10 cellular contexts compared by ENCODE assay signal in genomic region chr2:54084600-54084999, GRCh38. TPM values are rescaled to one million over a fixed set of nuclear protein-coding genes. Genes with fewer than 3 reads are reported as not detected.
DNase-seq lines count a peak whose midpoint lies in the region; ATAC-seq and TF ChIP-seq lines count a peak whose summit lies in the region.
"Had no signal": no experiment of that assay in that cellular context is flagged by ENCODE, and none has a peak within 500 bp of the region (broad histone marks: within the 10 kb centered on the region; RNA-seq: fewer than 3 reads in every experiment).

No MANE protein-coding gene starts in this region.

- H3K4me1 ChIP-seq in transverse colon: no peaks in the 10 kb centered on the region
- H3K4me1 ChIP-seq: Peyer's patch had no signal

- H3K27me3 Mint-ChIP-seq in osteocyte (ENCODE audit: unreplicated experiment): no peaks in the 10 kb centered on the region
- no peaks in the 10 kb centered on the region for H3K27me3 Mint-ChIP-seq in activated CD8-positive, alpha-beta memory T cell treated with anti-CD3 and anti-CD28 coated beads, Interleukin-2, amount 10 ng/mL, durations not matched to agents 7 days and 5 days

- no peaks in the 10 kb centered on the region for H3K9me3 Mint-ChIP-seq in osteocyte (ENCODE audit: unreplicated experiment)
- H3K9me3 Mint-ChIP-seq in activated CD8-positive, alpha-beta memory T cell treated with anti-CD3 and anti-CD28 coated beads, Interleukin-2, amount 10 ng/mL, durations not matched to agents 7 days and 5 days (ENCODE audit: low read depth): no peaks in the 10 kb centered on the region

- in situ Hi-C loops in GM13977 (cut with MboI; ENCODE audit: low pct_unique_long_range_greater_than_20kb, low sequenced_read_pairs, unreplicated experiment): no loop called here
- in situ Hi-C loops in transverse colon (cut with MboI; ENCODE audit: low pct_ligation_motif_present in 1 of 4, low pct_unique_long_range_greater_than_20kb in 1 of 4, low sequenced_read_pairs in 3 of 4): no loop called here

- H3K4me3 Mint-ChIP-seq in osteocyte (ENCODE audit: unreplicated experiment): no peak overlapping the region
- no peak overlapping the region for H3K4me3 Mint-ChIP-seq in activated CD8-positive, alpha-beta memory T cell treated with anti-CD3 and anti-CD28 coated beads, Interleukin-2, amount 10 ng/mL, durations not matched to agents 7 days and 5 days

- H3K27ac ChIP-seq in transverse colon: no peak overlapping the region
- H3K27ac ChIP-seq: Peyer's patch had no signal

- H3K4me3 ChIP-seq in fibroblast of pulmonary artery (replicated peaks; ENCODE audit: low read depth, low read length): no peak overlapping the region
- no peak overlapping the region for H3K4me3 ChIP-seq in transverse colon
- H3K4me3 ChIP-seq: Peyer's patch had no signal

- H3K4me1 Mint-ChIP-seq in osteocyte (ENCODE audit: unreplicated experiment): peaks cover 8% of the 10 kb centered on the region
- peaks cover 24% of the 10 kb centered on the region for H3K4me1 Mint-ChIP-seq in activated CD8-positive, alpha-beta memory T cell treated with anti-CD3 and anti-CD28 coated beads, Interleukin-2, amount 10 ng/mL, durations not matched to agents 7 days and 5 days

- CTCF ChIA-PET in activated CD8-positive, alpha-beta memory T cell treated with anti-CD3 and anti-CD28 coated beads, Interleukin-2, amount 10 ng/mL, durations not matched to agents 7 days and 5 days (lab: Charles Lee): no interaction called here

- intact Hi-C loops in transverse colon (cut with DNase I; ENCODE audit: low total_unique reads): no loop called here

- DNase-seq in GM13977 (ENCODE audit: low spot score) (no peak), RPMI8226 (peak; percentile 32), fibroblast of pulmonary artery (ENCODE audit: low read depth) (peak; percentile 40), osteocyte (ENCODE audit: extremely low spot score, unreplicated experiment) (no peak), transverse colon (no peak), NCI-H187 treated with DMSO at 0.1 percent for 48 hours (lab: John Stamatoyannopoulos, UW) (no peak)
- DNase-seq in activated CD8-positive, alpha-beta memory T cell treated with anti-CD3 and anti-CD28 coated beads, Interleukin-2, amount 10 ng/mL, durations not matched to agents 7 days and 5 days: no peak
- DNase-seq: stimulated activated CD4-positive, alpha-beta T cell treated with anti-CD3 and anti-CD28 coated beads, Interleukin-4, amount 100 ng/mL, for 1 hour had no signal

- TF ChIP-seq POLR2A in transverse colon (IDR thresholded peaks at IDR 0.05): no peak

- WGBS in transverse colon (ENCODE audit: low coverage in 1 of 2), 2 donors: 52 to 59% methylated on average over 3 of the region's 3 CpGs

- H3K9me3 ChIP-seq in transverse colon: no peaks in the 10 kb centered on the region
- H3K9me3 ChIP-seq: Peyer's patch had no signal

- TF ChIP-seq EP300 in transverse colon (IDR thresholded peaks at IDR 0.05; ENCODE audit: low read depth): no peak

- ATAC-seq in activated CD8-positive, alpha-beta memory T cell treated with anti-CD3 and anti-CD28 coated beads, Interleukin-2, amount 10 ng/mL, durations not matched to agents 7 days and 5 days: no peak
- no peak for ATAC-seq in HG02678 (IDR thresholded peaks at IDR 0.05; ENCODE audit: unreplicated experiment)

- no peak overlapping the region for H3K27ac Mint-ChIP-seq in osteocyte (ENCODE audit: unreplicated experiment)
- no peak overlapping the region for H3K27ac Mint-ChIP-seq in activated CD8-positive, alpha-beta memory T cell treated with anti-CD3 and anti-CD28 coated beads, Interleukin-2, amount 10 ng/mL, durations not matched to agents 7 days and 5 days

- no peaks in the 10 kb centered on the region for H3K36me3 Mint-ChIP-seq in osteocyte (ENCODE audit: unreplicated experiment)
- no peaks in the 10 kb centered on the region for H3K36me3 Mint-ChIP-seq in activated CD8-positive, alpha-beta memory T cell treated with anti-CD3 and anti-CD28 coated beads, Interleukin-2, amount 10 ng/mL, durations not matched to agents 7 days and 5 days

- H3K27me3 ChIP-seq in transverse colon: no peaks in the 10 kb centered on the region
- H3K27me3 ChIP-seq: Peyer's patch had no signal

- H3K36me3 ChIP-seq in transverse colon: no peaks in the 10 kb centered on the region
- H3K36me3 ChIP-seq: Peyer's patch had no signal

- TF ChIP-seq CTCF in GM13977 (IDR thresholded peaks at IDR 0.05; ENCODE audit: extremely low read depth, insufficient read depth, missing control alignments) (peak; percentile 31), fibroblast of pulmonary artery (IDR thresholded peaks at IDR 0.05; ENCODE audit: low read length, missing control alignments) (peak; percentile 43), osteocyte (IDR thresholded peaks at IDR 0.05) (peak; percentile 44), transverse colon (IDR thresholded peaks at IDR 0.05) (no peak)

RNA-seq across cellular contexts. Expression of gene ACYP2, which starts 30.8 kb away (rescaled TPM):
- 8.9 and 10.4 TPM in 2 replicates for total RNA-seq in osteocyte
- 10 to 100 TPM in 3 of 4 donors, 1 to 10 TPM in 1; 1.6 to 77.4 (median 11.4) TPM for total RNA-seq in transverse colon
- total RNA-seq in activated CD8-positive, alpha-beta memory T cell treated with anti-CD3 and anti-CD28 coated beads, Interleukin-2, amount 10 ng/mL, durations not matched to agents 7 days and 5 days: 1 to 10 TPM; 9.9 TPM

Comparison
In these comparisons a context has a peak if more than half of its experiments do, and no peak if none do; other contexts are left out.
1. DNase-seq: peak in RPMI8226 (single experiment) and fibroblast of pulmonary artery (single experiment); none in GM13977 (single experiment), osteocyte (single experiment), transverse colon (single experiment), activated CD8-positive, alpha-beta memory T cell treated with anti-CD3 and anti-CD28 coated beads, Interleukin-2, amount 10 ng/mL, durations not matched to agents 7 days and 5 days (single experiment) and NCI-H187 treated with DMSO at 0.1 percent for 48 hours (single experiment).
2. CTCF ChIP-seq: peak in GM13977 (single experiment), fibroblast of pulmonary artery (single experiment) and osteocyte (single experiment); none in transverse colon (0 of 5).